Comparison of ENCODE assay signal across 15 cellular contexts in the genomic region with DNA sequence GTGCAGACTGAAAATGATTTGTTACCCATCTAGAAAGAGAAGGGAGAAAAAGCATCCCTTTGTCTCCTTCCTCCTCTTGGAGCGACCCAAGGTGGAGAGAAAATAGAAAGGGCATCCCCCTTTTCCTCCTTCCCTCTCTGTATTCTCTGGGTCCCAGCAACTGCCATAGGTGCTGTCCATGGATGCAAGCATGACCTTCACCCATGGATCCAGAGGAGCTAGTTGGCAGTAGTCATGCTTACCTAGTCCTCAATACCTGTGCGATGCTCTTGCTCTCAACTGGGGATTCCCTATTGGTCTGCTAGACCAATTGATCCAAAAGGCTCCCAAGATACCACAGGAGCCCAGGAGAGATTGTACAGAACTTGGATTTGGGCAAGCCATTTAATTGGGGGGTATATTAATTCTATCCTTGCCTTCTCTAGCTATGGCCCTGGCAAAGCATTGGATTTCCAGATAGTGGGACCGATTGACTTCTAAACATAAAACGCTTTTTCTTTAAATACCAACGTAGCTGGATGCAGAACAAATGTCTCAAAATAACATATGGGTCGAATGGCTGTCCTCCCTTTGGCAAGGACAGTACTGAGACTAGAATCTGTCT.
DNase-seq lines count a peak whose midpoint lies in the region; ATAC-seq and TF ChIP-seq lines count a peak whose summit lies in the region.
"Had no signal": no experiment of that assay in that cellular context is flagged by ENCODE, and none has a peak within 500 bp of the region (broad histone marks: within the 10 kb centered on the region; RNA-seq: fewer than 3 reads in every experiment).

No MANE protein-coding gene starts in this region.

- peak; percentile 49 for DNase-seq in DMS 273 (lab: John Stamatoyannopoulos, UW; ENCODE audit: unreplicated experiment)
- no peak for DNase-seq in DMS 273 treated with DMSO at 0.1 percent for 48 hours (lab: John Stamatoyannopoulos, UW)
- peak; percentile 52 for DNase-seq in astrocyte of the spinal cord (ENCODE audit: low read depth, low spot score)
- DNase-seq in left kidney (ENCODE audit: low read depth, low spot score): peak; percentile 19
- DNase-seq in sciatic nerve (ENCODE audit: low spot score): no peak
- no peak for DNase-seq in naive thymus-derived CD8-positive, alpha-beta T cell
- DNase-seq: HCEC 1CT, NCI-H446 treated with DMSO at 0.1 percent for 48 hours, SHP77 treated with DMSO at 0.1 percent for 48 hours, sigmoid colon, thyroid gland had no signal

- no peak for TF ChIP-seq CTCF in astrocyte of the spinal cord (IDR thresholded peaks at IDR 0.05; ENCODE audit: low read depth, low read length)

- POLR2A ChIA-PET in naive thymus-derived CD8-positive, alpha-beta T cell (lab: Charles Lee): no interaction called here

- no peak overlapping the region for H3K4me3 Mint-ChIP-seq in naive thymus-derived CD8-positive, alpha-beta T cell
- H3K4me3 Mint-ChIP-seq: immature natural killer cell had no signal

- in situ Hi-C loops in astrocyte of the spinal cord (cut with HindIII; ENCODE audit: low sequenced_read_pairs): no loop called here

- ATAC-seq in sciatic nerve (no peak), HG02885 (IDR thresholded peaks at IDR 0.05; ENCODE audit: poor library complexity, unreplicated experiment) (no peak)
- no peak for ATAC-seq in naive thymus-derived CD8-positive, alpha-beta T cell

- no peak overlapping the region for H3K4me3 ChIP-seq in astrocyte of the spinal cord (ENCODE audit: low read depth, low read length)
- H3K4me3 ChIP-seq: esophagus muscularis mucosa, sigmoid colon, thyroid gland had no signal

- peaks cover 6 to 98% (median 62%) of the 10 kb centered on the region in 9 donors for H3K9me3 Mint-ChIP-seq in naive thymus-derived CD8-positive, alpha-beta T cell

- intact Hi-C loops in sciatic nerve (cut with DNase I): no loop called here

- no peaks in the 10 kb centered on the region for H3K4me1 Mint-ChIP-seq in naive thymus-derived CD8-positive, alpha-beta T cell
- H3K4me1 Mint-ChIP-seq: immature natural killer cell had no signal

- H3K27me3 Mint-ChIP-seq in naive thymus-derived CD8-positive, alpha-beta T cell: no peaks in the 10 kb centered on the region

- H3K36me3 Mint-ChIP-seq in naive thymus-derived CD8-positive, alpha-beta T cell: peaks cover 0 to 44% (median 7%) of the 10 kb centered on the region in 3 donors

- TF ChIP-seq EP300 in Ishikawa (IDR thresholded peaks at IDR 0.05; ENCODE audit: borderline replicate concordance): no peak

- H3K27ac Mint-ChIP-seq in naive thymus-derived CD8-positive, alpha-beta T cell: no peak overlapping the region
- H3K27ac Mint-ChIP-seq: immature natural killer cell had no signal

- TF ChIP-seq RAD21 in Ishikawa (IDR thresholded peaks at IDR 0.05; ENCODE audit: low read depth): 0 out of 2 replicates have a peak, but pooled peaks have one; percentile 8

TF ChIP-seq in Ishikawa, 13 proteins besides CTCF, POLR2A, EP300 and RAD21:
- TF ChIP-seq YY1 (IDR thresholded peaks at IDR 0.05; ENCODE audit: low read depth) (0 out of 2 replicates have a peak, but pooled peaks have one; percentile 34), CEBPB (IDR thresholded peaks at IDR 0.05) (no peak), TEAD4 (IDR thresholded peaks at IDR 0.05) (peak; percentile 14; the same call in 1 of the 2 replicates), EGR1 (IDR thresholded peaks at IDR 0.05) (no peak)
- TF ChIP-seq, protein P1, sequence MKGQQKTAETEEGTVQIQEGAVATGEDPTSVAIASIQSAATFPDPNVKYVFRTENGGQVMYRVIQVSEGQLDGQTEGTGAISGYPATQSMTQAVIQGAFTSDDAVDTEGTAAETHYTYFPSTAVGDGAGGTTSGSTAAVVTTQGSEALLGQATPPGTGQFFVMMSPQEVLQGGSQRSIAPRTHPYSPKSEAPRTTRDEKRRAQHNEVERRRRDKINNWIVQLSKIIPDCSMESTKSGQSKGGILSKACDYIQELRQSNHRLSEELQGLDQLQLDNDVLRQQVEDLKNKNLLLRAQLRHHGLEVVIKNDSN (IDR thresholded peaks at IDR 0.05): peak; percentile 73

Comparison
In these comparisons a context has a peak if more than half of its experiments do, and no peak if none do; other contexts are left out.
1. DNase-seq: peak in DMS 273 (single experiment), astrocyte of the spinal cord (single experiment) and left kidney (single experiment); none in DMS 273 treated with DMSO at 0.1 percent for 48 hours (single experiment), sciatic nerve (single experiment) and naive thymus-derived CD8-positive, alpha-beta T cell (0 of 10).